In the genomic region with DNA sequence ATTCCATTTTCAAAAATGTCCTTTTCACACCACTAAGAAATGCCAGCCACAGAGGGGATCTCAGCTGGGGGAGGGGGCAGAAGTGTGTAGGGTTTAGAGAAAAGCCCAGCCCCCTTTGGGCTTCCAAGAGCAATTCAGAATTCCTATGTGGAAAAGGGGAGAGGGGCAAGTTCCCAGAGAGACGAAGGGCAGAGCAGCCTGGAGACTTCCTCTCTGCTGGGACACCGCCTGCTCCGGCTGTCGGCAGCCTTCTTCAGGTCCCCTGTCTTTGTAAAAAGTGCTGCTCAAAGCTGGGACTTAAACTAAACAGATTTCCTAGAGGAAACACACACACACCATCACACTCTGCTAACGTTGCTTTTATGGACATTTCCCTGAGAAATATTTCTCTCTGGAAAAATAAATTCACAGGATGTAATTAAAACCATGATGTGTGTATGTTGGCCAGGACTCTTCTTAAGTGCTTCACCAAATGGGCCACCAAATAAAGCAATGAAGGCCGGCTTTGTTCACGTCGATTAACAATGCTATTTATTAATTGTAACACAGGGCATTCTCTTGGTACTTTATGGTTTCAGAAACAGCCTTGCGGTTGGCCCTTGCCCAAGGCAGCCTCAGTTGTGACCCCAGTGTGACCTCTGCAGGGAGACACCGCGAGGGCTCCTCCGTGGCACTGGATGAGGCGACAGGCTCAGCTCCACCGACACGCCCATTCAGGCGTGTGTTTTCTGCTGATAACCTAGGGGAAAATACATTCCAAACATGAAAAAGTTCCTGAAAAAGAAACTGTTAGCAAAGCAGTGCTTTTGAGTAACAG, we compare ENCODE assay signal across 1 cellular context.
TF ChIP-seq lines count a peak whose summit lies in the region.

No MANE protein-coding gene starts in this region.

TF ChIP-seq in K562, 482 proteins besides CTCF, POLR2A, EP300 and RAD21 (continued from another document and continues in another):
- TF ChIP-seq, protein P1, sequence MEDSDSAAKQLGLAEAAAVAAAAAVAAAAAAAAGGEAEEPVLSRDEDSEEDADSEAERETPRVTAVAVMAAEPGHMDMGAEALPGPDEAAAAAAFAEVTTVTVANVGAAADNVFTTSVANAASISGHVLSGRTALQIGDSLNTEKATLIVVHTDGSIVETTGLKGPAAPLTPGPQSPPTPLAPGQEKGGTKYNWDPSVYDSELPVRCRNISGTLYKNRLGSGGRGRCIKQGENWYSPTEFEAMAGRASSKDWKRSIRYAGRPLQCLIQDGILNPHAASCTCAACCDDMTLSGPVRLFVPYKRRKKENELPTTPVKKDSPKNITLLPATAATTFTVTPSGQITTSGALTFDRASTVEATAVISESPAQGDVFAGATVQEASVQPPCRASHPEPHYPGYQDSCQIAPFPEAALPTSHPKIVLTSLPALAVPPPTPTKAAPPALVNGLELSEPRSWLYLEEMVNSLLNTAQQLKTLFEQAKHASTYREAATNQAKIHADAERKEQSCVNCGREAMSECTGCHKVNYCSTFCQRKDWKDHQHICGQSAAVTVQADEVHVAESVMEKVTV (CRISPR knock-in tag; IDR thresholded peaks at IDR 0.05) = no peak
- TF ChIP-seq, protein P2, sequence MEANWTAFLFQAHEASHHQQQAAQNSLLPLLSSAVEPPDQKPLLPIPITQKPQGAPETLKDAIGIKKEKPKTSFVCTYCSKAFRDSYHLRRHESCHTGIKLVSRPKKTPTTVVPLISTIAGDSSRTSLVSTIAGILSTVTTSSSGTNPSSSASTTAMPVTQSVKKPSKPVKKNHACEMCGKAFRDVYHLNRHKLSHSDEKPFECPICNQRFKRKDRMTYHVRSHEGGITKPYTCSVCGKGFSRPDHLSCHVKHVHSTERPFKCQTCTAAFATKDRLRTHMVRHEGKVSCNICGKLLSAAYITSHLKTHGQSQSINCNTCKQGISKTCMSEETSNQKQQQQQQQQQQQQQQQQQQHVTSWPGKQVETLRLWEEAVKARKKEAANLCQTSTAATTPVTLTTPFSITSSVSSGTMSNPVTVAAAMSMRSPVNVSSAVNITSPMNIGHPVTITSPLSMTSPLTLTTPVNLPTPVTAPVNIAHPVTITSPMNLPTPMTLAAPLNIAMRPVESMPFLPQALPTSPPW (CRISPR knock-in tag; IDR thresholded peaks at IDR 0.05) = no peak; the same call in 1 of the 2 replicates
- no peak for TF ChIP-seq ZNF778 (CRISPR knock-in tag; IDR thresholded peaks at IDR 0.05)
- TF ChIP-seq POLR2B (IDR thresholded peaks at IDR 0.05; ENCODE audit: low read depth, partially characterized antibody) = no peak
- peak; percentile 50 to 55; a peak in 2 of 4 replicates for TF ChIP-seq KDM1A (IDR thresholded peaks at IDR 0.05)
- no peak for TF ChIP-seq ZNF232 (CRISPR knock-in tag; IDR thresholded peaks at IDR 0.05)
- TF ChIP-seq ZNF24 (IDR thresholded peaks at IDR 0.05) = no peak
- TF ChIP-seq ZNF445 (CRISPR knock-in tag; IDR thresholded peaks at IDR 0.05; ENCODE audit: low read depth) = no peak
- TF ChIP-seq, protein P3, sequence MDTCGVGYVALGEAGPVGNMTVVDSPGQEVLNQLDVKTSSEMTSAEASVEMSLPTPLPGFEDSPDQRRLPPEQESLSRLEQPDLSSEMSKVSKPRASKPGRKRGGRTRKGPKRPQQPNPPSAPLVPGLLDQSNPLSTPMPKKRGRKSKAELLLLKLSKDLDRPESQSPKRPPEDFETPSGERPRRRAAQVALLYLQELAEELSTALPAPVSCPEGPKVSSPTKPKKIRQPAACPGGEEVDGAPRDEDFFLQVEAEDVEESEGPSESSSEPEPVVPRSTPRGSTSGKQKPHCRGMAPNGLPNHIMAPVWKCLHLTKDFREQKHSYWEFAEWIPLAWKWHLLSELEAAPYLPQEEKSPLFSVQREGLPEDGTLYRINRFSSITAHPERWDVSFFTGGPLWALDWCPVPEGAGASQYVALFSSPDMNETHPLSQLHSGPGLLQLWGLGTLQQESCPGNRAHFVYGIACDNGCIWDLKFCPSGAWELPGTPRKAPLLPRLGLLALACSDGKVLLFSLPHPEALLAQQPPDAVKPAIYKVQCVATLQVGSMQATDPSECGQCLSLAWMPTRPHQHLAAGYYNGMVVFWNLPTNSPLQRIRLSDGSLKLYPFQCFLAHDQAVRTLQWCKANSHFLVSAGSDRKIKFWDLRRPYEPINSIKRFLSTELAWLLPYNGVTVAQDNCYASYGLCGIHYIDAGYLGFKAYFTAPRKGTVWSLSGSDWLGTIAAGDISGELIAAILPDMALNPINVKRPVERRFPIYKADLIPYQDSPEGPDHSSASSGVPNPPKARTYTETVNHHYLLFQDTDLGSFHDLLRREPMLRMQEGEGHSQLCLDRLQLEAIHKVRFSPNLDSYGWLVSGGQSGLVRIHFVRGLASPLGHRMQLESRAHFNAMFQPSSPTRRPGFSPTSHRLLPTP (IDR thresholded peaks at IDR 0.05; ENCODE audit: borderline replicate concordance, extremely low read depth, insufficient read length) = no peak
- no peak for TF ChIP-seq SNRNP70 (optimal IDR thresholded peaks at IDR 0.05; ENCODE audit: low read depth, low read length)
- no peak for TF ChIP-seq GABPA (tag; conservative IDR thresholded peaks at IDR 0.05; ENCODE audit: low read depth)
- no peak for TF ChIP-seq SETDB1 (IDR thresholded peaks at IDR 0.05; ENCODE audit: low read length)
- TF ChIP-seq MCM3 (IDR thresholded peaks at IDR 0.05) = no peak
- no peak for TF ChIP-seq HLTF (IDR thresholded peaks at IDR 0.05)
- TF ChIP-seq SRSF7 (optimal IDR thresholded peaks at IDR 0.05; ENCODE audit: low read depth, low read length) = no peak
- TF ChIP-seq, protein P4, sequence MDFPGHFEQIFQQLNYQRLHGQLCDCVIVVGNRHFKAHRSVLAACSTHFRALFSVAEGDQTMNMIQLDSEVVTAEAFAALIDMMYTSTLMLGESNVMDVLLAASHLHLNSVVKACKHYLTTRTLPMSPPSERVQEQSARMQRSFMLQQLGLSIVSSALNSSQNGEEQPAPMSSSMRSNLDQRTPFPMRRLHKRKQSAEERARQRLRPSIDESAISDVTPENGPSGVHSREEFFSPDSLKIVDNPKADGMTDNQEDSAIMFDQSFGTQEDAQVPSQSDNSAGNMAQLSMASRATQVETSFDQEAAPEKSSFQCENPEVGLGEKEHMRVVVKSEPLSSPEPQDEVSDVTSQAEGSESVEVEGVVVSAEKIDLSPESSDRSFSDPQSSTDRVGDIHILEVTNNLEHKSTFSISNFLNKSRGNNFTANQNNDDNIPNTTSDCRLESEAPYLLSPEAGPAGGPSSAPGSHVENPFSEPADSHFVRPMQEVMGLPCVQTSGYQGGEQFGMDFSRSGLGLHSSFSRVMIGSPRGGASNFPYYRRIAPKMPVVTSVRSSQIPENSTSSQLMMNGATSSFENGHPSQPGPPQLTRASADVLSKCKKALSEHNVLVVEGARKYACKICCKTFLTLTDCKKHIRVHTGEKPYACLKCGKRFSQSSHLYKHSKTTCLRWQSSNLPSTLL (IDR thresholded peaks at IDR 0.05) = no peak
- no peak for TF ChIP-seq TAF9B (IDR thresholded peaks at IDR 0.05; ENCODE audit: partially characterized antibody)
- TF ChIP-seq, protein P5, sequence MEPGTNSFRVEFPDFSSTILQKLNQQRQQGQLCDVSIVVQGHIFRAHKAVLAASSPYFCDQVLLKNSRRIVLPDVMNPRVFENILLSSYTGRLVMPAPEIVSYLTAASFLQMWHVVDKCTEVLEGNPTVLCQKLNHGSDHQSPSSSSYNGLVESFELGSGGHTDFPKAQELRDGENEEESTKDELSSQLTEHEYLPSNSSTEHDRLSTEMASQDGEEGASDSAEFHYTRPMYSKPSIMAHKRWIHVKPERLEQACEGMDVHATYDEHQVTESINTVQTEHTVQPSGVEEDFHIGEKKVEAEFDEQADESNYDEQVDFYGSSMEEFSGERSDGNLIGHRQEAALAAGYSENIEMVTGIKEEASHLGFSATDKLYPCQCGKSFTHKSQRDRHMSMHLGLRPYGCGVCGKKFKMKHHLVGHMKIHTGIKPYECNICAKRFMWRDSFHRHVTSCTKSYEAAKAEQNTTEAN (CRISPR knock-in tag; IDR thresholded peaks at IDR 0.05) = no peak
- no peak for TF ChIP-seq MAFF (IDR thresholded peaks at IDR 0.05; ENCODE audit: low read length)
- peak in 1 of 2 experiments; percentile 74; a peak in 1 of 4 replicates for TF ChIP-seq RCOR1 (IDR thresholded peaks at IDR 0.05; ENCODE audit: borderline replicate concordance in 1 of 2, low read depth in 2 of 2, low read length in 2 of 2)
- TF ChIP-seq TGIF2 (CRISPR knock-in tag; IDR thresholded peaks at IDR 0.05) = no peak
- TF ChIP-seq JUND (IDR thresholded peaks at IDR 0.05; ENCODE audit: borderline replicate concordance, low read depth, low read length) = peak; percentile 52; the same call in 1 of the 2 replicates
- peak; percentile 47; the same call in 1 of the 3 replicates for TF ChIP-seq JUND (tag; IDR thresholded peaks at IDR 0.05; ENCODE audit: borderline replicate concordance, low read depth, low read length)
- TF ChIP-seq NFE2 (IDR thresholded peaks at IDR 0.05; ENCODE audit: low read depth) = no peak
- TF ChIP-seq NFE2L1 (tag; IDR thresholded peaks at IDR 0.05; ENCODE audit: borderline replicate concordance, low read depth) = no peak
- TF ChIP-seq, protein P6, sequence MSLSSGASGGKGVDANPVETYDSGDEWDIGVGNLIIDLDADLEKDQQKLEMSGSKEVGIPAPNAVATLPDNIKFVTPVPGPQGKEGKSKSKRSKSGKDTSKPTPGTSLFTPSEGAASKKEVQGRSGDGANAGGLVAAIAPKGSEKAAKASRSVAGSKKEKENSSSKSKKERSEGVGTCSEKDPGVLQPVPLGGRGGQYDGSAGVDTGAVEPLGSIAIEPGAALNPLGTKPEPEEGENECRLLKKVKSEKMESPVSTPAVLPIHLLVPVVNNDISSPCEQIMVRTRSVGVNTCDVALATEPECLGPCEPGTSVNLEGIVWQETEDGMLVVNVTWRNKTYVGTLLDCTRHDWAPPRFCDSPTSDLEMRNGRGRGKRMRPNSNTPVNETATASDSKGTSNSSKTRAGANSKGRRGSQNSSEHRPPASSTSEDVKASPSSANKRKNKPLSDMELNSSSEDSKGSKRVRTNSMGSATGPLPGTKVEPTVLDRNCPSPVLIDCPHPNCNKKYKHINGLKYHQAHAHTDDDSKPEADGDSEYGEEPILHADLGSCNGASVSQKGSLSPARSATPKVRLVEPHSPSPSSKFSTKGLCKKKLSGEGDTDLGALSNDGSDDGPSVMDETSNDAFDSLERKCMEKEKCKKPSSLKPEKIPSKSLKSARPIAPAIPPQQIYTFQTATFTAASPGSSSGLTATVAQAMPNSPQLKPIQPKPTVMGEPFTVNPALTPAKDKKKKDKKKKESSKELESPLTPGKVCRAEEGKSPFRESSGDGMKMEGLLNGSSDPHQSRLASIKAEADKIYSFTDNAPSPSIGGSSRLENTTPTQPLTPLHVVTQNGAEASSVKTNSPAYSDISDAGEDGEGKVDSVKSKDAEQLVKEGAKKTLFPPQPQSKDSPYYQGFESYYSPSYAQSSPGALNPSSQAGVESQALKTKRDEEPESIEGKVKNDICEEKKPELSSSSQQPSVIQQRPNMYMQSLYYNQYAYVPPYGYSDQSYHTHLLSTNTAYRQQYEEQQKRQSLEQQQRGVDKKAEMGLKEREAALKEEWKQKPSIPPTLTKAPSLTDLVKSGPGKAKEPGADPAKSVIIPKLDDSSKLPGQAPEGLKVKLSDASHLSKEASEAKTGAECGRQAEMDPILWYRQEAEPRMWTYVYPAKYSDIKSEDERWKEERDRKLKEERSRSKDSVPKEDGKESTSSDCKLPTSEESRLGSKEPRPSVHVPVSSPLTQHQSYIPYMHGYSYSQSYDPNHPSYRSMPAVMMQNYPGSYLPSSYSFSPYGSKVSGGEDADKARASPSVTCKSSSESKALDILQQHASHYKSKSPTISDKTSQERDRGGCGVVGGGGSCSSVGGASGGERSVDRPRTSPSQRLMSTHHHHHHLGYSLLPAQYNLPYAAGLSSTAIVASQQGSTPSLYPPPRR (CRISPR knock-in tag; IDR thresholded peaks at IDR 0.05; ENCODE audit: borderline replicate concordance) = no peak
- no peak; the same call in 1 of the 2 replicates for TF ChIP-seq PML (IDR thresholded peaks at IDR 0.05; ENCODE audit: low read length)
- TF ChIP-seq POLR2H (tag; IDR thresholded peaks at IDR 0.05; ENCODE audit: low read depth) = no peak
- TF ChIP-seq, protein P7, sequence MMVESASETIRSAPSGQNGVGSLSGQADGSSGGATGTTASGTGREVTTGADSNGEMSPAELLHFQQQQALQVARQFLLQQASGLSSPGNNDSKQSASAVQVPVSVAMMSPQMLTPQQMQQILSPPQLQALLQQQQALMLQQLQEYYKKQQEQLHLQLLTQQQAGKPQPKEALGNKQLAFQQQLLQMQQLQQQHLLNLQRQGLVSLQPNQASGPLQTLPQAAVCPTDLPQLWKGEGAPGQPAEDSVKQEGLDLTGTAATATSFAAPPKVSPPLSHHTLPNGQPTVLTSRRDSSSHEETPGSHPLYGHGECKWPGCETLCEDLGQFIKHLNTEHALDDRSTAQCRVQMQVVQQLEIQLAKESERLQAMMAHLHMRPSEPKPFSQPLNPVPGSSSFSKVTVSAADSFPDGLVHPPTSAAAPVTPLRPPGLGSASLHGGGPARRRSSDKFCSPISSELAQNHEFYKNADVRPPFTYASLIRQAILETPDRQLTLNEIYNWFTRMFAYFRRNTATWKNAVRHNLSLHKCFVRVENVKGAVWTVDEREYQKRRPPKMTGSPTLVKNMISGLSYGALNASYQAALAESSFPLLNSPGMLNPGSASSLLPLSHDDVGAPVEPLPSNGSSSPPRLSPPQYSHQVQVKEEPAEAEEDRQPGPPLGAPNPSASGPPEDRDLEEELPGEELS (CRISPR knock-in tag; IDR thresholded peaks at IDR 0.05; ENCODE audit: borderline replicate concordance) = no peak
- no peak for TF ChIP-seq ZNF23 (CRISPR knock-in tag; IDR thresholded peaks at IDR 0.05)
- TF ChIP-seq CXXC5 (CRISPR knock-in tag; IDR thresholded peaks at IDR 0.05) = peak; percentile 54; the same call in 1 of the 2 replicates
- TF ChIP-seq, protein P8, sequence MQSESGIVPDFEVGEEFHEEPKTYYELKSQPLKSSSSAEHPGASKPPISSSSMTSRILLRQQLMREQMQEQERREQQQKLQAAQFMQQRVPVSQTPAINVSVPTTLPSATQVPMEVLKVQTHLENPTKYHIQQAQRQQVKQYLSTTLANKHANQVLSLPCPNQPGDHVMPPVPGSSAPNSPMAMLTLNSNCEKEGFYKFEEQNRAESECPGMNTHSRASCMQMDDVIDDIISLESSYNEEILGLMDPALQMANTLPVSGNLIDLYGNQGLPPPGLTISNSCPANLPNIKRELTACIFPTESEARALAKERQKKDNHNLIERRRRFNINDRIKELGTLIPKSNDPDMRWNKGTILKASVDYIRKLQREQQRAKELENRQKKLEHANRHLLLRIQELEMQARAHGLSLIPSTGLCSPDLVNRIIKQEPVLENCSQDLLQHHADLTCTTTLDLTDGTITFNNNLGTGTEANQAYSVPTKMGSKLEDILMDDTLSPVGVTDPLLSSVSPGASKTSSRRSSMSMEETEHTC (IDR thresholded peaks at IDR 0.05) = no peak
- no peak for TF ChIP-seq NELFE (IDR thresholded peaks at IDR 0.05; ENCODE audit: insufficient read depth, insufficient read length)
- TF ChIP-seq ZBED1 (IDR thresholded peaks at IDR 0.05) = no peak
- TF ChIP-seq KDM4B (IDR thresholded peaks at IDR 0.05; ENCODE audit: borderline replicate concordance in 2 of 2, low read depth in 1 of 2) = no peak
- TF ChIP-seq GATAD2A (IDR thresholded peaks at IDR 0.05) = no peak
- TF ChIP-seq FOSL1 (tag; conservative IDR thresholded peaks at IDR 0.05) = peak; percentile 18; the same call in 1 of the 2 replicates
- no peak for TF ChIP-seq ZNF282 (CRISPR knock-in tag; IDR thresholded peaks at IDR 0.05)
- TF ChIP-seq ASH1L (IDR thresholded peaks at IDR 0.05; ENCODE audit: borderline replicate concordance, low read depth, partially characterized antibody) = no peak
- TF ChIP-seq ZNF699 (CRISPR knock-in tag; IDR thresholded peaks at IDR 0.05; ENCODE audit: insufficient replicate concordance) = no peak
- no peak for TF ChIP-seq NEUROD1 (IDR thresholded peaks at IDR 0.05; ENCODE audit: borderline replicate concordance, low read depth, low read length, partially characterized antibody)
